29 cellular contexts compared by ENCODE assay signal in genomic region chr6:170190046-170190445, GRCh38.
DNase-seq lines count a peak whose midpoint lies in the region; ATAC-seq and TF ChIP-seq lines count a peak whose summit lies in the region.
"Had no signal": no experiment of that assay in that cellular context is flagged by ENCODE, and none has a peak within 500 bp of the region (broad histone marks: within the 10 kb centered on the region; RNA-seq: fewer than 3 reads in every experiment).

No MANE protein-coding gene starts in this region.

- H3K27ac Mint-ChIP-seq in activated CD8-positive, alpha-beta T cell treated with anti-CD3 and anti-CD28 coated beads, Interleukin-2, amount 10 ng/mL, durations not matched to agents 7 days and 5 days, result no peak overlapping the region
- no peak overlapping the region for H3K27ac Mint-ChIP-seq in activated CD8-positive, alpha-beta T cell treated with anti-CD3 and anti-CD28 coated beads for 36 hours
- H3K27ac Mint-ChIP-seq in osteocyte (ENCODE audit: unreplicated experiment) (no peak overlapping the region), progenitor cell of endocrine pancreas (no peak overlapping the region)
- H3K27ac Mint-ChIP-seq: CD4-positive, alpha-beta T cell; HFFc6 had no signal

- ATAC-seq in activated CD8-positive, alpha-beta T cell treated with anti-CD3 and anti-CD28 coated beads, Interleukin-2, amount 10 ng/mL, durations not matched to agents 7 days and 5 days, result no peak
- ATAC-seq in activated CD8-positive, alpha-beta T cell treated with anti-CD3 and anti-CD28 coated beads for 36 hours, result no peak
- ATAC-seq: GM12878 had no signal

- H3K36me3 Mint-ChIP-seq in activated CD8-positive, alpha-beta T cell treated with anti-CD3 and anti-CD28 coated beads, Interleukin-2, amount 10 ng/mL, durations not matched to agents 7 days and 5 days (ENCODE audit: low read depth), result peaks cover 11% of the 10 kb centered on the region
- H3K36me3 Mint-ChIP-seq in activated CD8-positive, alpha-beta T cell treated with anti-CD3 and anti-CD28 coated beads for 36 hours (ENCODE audit: low read depth), result peaks cover 5% of the 10 kb centered on the region
- H3K36me3 Mint-ChIP-seq in osteocyte (ENCODE audit: unreplicated experiment), result no peaks in the 10 kb centered on the region
- peaks cover 4% of the 10 kb centered on the region for H3K36me3 Mint-ChIP-seq in progenitor cell of endocrine pancreas (ENCODE audit: insufficient read depth)

- no peak overlapping the region for H3K27ac ChIP-seq in esophagus muscularis mucosa (replicated peaks in 1 of 4)
- H3K27ac ChIP-seq: BLaER1 had no signal

- no peaks in the 10 kb centered on the region for H3K4me1 ChIP-seq in esophagus muscularis mucosa
- H3K4me1 ChIP-seq: HAP-1 had no signal

- WGBS in esophagus muscularis mucosa, result 84% methylated on average over 5 of the region's 5 CpGs

- H3K27me3 ChIP-seq in esophagus muscularis mucosa, result peaks cover 0 to 19% (median 0%) of the 10 kb centered on the region in 4 donors
- H3K27me3 ChIP-seq: BLaER1 had no signal

- no peak for TF ChIP-seq EP300 in esophagus muscularis mucosa (IDR thresholded peaks at IDR 0.05)

- H3K9me3 Mint-ChIP-seq in activated CD8-positive, alpha-beta T cell treated with anti-CD3 and anti-CD28 coated beads, Interleukin-2, amount 10 ng/mL, durations not matched to agents 7 days and 5 days (ENCODE audit: insufficient read depth), result peaks cover 14% of the 10 kb centered on the region
- peaks cover 12% of the 10 kb centered on the region for H3K9me3 Mint-ChIP-seq in activated CD8-positive, alpha-beta T cell treated with anti-CD3 and anti-CD28 coated beads for 36 hours
- H3K9me3 Mint-ChIP-seq in osteocyte (ENCODE audit: unreplicated experiment) (peaks cover 15% of the 10 kb centered on the region), progenitor cell of endocrine pancreas (ENCODE audit: low read depth) (peaks cover 13% of the 10 kb centered on the region)

- H3K4me3 Mint-ChIP-seq in activated CD8-positive, alpha-beta T cell treated with anti-CD3 and anti-CD28 coated beads, Interleukin-2, amount 10 ng/mL, durations not matched to agents 7 days and 5 days, result no peak overlapping the region
- H3K4me3 Mint-ChIP-seq in activated CD8-positive, alpha-beta T cell treated with anti-CD3 and anti-CD28 coated beads for 36 hours, result no peak overlapping the region
- H3K4me3 Mint-ChIP-seq in osteocyte (ENCODE audit: unreplicated experiment) (no peak overlapping the region), progenitor cell of endocrine pancreas (ENCODE audit: low read depth) (no peak overlapping the region)
- H3K4me3 Mint-ChIP-seq: CD4-positive, alpha-beta T cell; HFFc6 had no signal

- no peak for TF ChIP-seq CTCF in activated CD8-positive, alpha-beta T cell treated with anti-CD3 and anti-CD28 coated beads for 36 hours (IDR thresholded peaks at IDR 0.05)
- no peak for TF ChIP-seq CTCF in GM13976 (IDR thresholded peaks at IDR 0.05; ENCODE audit: borderline replicate concordance, control extremely low read depth, extremely low read depth, insufficient read depth, missing control alignments)
- TF ChIP-seq CTCF in esophagus muscularis mucosa (IDR thresholded peaks at IDR 0.05), result no peak
- no peak for TF ChIP-seq CTCF in osteocyte (IDR thresholded peaks at IDR 0.05)
- TF ChIP-seq CTCF in progenitor cell of endocrine pancreas (IDR thresholded peaks at IDR 0.05; ENCODE audit: unreplicated experiment), result no peak

- no peak for TF ChIP-seq POLR2A in esophagus muscularis mucosa (IDR thresholded peaks at IDR 0.05; ENCODE audit: low read depth)

- H3K36me3 ChIP-seq in esophagus muscularis mucosa, result no peaks in the 10 kb centered on the region
- H3K36me3 ChIP-seq: BLaER1, HAP-1 had no signal

- no peak overlapping the region for H3K4me3 ChIP-seq in esophagus muscularis mucosa
- H3K4me3 ChIP-seq: BLaER1, GM12878, HAP-1 had no signal

- POLR2A ChIA-PET in activated CD8-positive, alpha-beta T cell treated with anti-CD3 and anti-CD28 coated beads, Interleukin-2, amount 10 ng/mL, durations not matched to agents 7 days and 5 days (lab: Charles Lee), result no interaction called here
- POLR2A ChIA-PET in activated CD8-positive, alpha-beta T cell treated with anti-CD3 and anti-CD28 coated beads for 36 hours (lab: Charles Lee), result no interaction called here

- peak; percentile 10 for DNase-seq in activated CD8-positive, alpha-beta T cell treated with anti-CD3 and anti-CD28 coated beads, Interleukin-2, amount 10 ng/mL, durations not matched to agents 7 days and 5 days
- no peak for DNase-seq in activated CD8-positive, alpha-beta T cell treated with anti-CD3 and anti-CD28 coated beads for 36 hours
- DNase-seq in GM13976 (ENCODE audit: low spot score), result peak; percentile 15
- peak; percentile 64 for DNase-seq in esophagus muscularis mucosa (ENCODE audit: extremely low spot score)
- DNase-seq in osteocyte (ENCODE audit: extremely low spot score, unreplicated experiment), result peak; percentile 51
- no peak for DNase-seq in NCI-H345 (lab: John Stamatoyannopoulos, UW)
- no peak for DNase-seq in progenitor cell of endocrine pancreas (ENCODE audit: low spot score, unreplicated experiment)
- no peak for DNase-seq in DMS114 treated with DMSO at 0.1 percent for 48 hours (lab: John Stamatoyannopoulos, UW; ENCODE audit: unreplicated experiment)
- DNase-seq: CD4-positive, alpha-beta T cell; COR-L47; DMS79; EL; GDM1; GOT3; HFFc6; IMR-90; KG1; MM.1S; NCI-H1417; NCI-H1694 treated with DMSO at 0.1 percent for 48 hours; NCI-H2081; NCI-H2227 treated with DMSO at 0.1 percent for 48 hours; NCI-H510A; NCI-H69; RPMI8226; SHP77 had no signal

- H3K9me3 ChIP-seq in esophagus muscularis mucosa, result peaks cover 0 to 9% (median 1%) of the 10 kb centered on the region in 4 donors
- H3K9me3 ChIP-seq: HAP-1 had no signal

- CTCF ChIA-PET in activated CD8-positive, alpha-beta T cell treated with anti-CD3 and anti-CD28 coated beads, Interleukin-2, amount 10 ng/mL, durations not matched to agents 7 days and 5 days (lab: Charles Lee), result no interaction called here
- CTCF ChIA-PET in activated CD8-positive, alpha-beta T cell treated with anti-CD3 and anti-CD28 coated beads for 36 hours (lab: Charles Lee), result no interaction called here

- peaks cover 12% of the 10 kb centered on the region for H3K27me3 Mint-ChIP-seq in activated CD8-positive, alpha-beta T cell treated with anti-CD3 and anti-CD28 coated beads, Interleukin-2, amount 10 ng/mL, durations not matched to agents 7 days and 5 days (ENCODE audit: low read depth)
- H3K27me3 Mint-ChIP-seq in activated CD8-positive, alpha-beta T cell treated with anti-CD3 and anti-CD28 coated beads for 36 hours, result peaks cover 2% of the 10 kb centered on the region
- H3K27me3 Mint-ChIP-seq in osteocyte (ENCODE audit: unreplicated experiment) (no peaks in the 10 kb centered on the region), progenitor cell of endocrine pancreas (peaks cover 8% of the 10 kb centered on the region)

- in situ Hi-C loops in GM13976 (cut with MboI; ENCODE audit: low sequenced_read_pairs, unreplicated experiment), result no loop called here

- H3K4me1 Mint-ChIP-seq in activated CD8-positive, alpha-beta T cell treated with anti-CD3 and anti-CD28 coated beads, Interleukin-2, amount 10 ng/mL, durations not matched to agents 7 days and 5 days (ENCODE audit: low read depth), result no peaks in the 10 kb centered on the region
- no peaks in the 10 kb centered on the region for H3K4me1 Mint-ChIP-seq in activated CD8-positive, alpha-beta T cell treated with anti-CD3 and anti-CD28 coated beads for 36 hours (ENCODE audit: low read depth)
- H3K4me1 Mint-ChIP-seq in osteocyte (ENCODE audit: unreplicated experiment) (no peaks in the 10 kb centered on the region), progenitor cell of endocrine pancreas (ENCODE audit: low read depth) (no peaks in the 10 kb centered on the region)

- intact Hi-C loops in activated CD8-positive, alpha-beta T cell treated with anti-CD3 and anti-CD28 coated beads for 36 hours (cut with micrococcal nuclease), result no loop called here
- intact Hi-C loops in esophagus muscularis mucosa (cut with DNase I), result no loop called here

Comparison
In these comparisons a context has a peak if more than half of its experiments do, and no peak if none do; other contexts are left out.
1. DNase-seq: peak in activated CD8-positive, alpha-beta T cell treated with anti-CD3 and anti-CD28 coated beads, Interleukin-2, amount 10 ng/mL, durations not matched to agents 7 days and 5 days (single experiment), GM13976 (single experiment), esophagus muscularis mucosa (single experiment) and osteocyte (single experiment); none in activated CD8-positive, alpha-beta T cell treated with anti-CD3 and anti-CD28 coated beads for 36 hours (single experiment), NCI-H345 (single experiment), progenitor cell of endocrine pancreas (single experiment) and DMS114 treated with DMSO at 0.1 percent for 48 hours (single experiment).